In genomic region chr14:50321009-50321660, GRCh38 we compare ENCODE assay signal across 1 cellular context.
TF ChIP-seq lines count a peak whose summit lies in the region.

No MANE protein-coding gene starts in this region.

TF ChIP-seq in H1, 55 proteins besides CTCF, POLR2A, EP300 and RAD21 (continued from another document):
- TF ChIP-seq CHD7 (IDR thresholded peaks at IDR 0.05; ENCODE audit: insufficient replicate concordance, low read length) (no peak), MAX (IDR thresholded peaks at IDR 0.05) (no peak), SIN3A (conservative IDR thresholded peaks at IDR 0.05 in 1 of 2, IDR thresholded peaks at IDR 0.05 in 1 of 2; ENCODE audit: low read depth in 1 of 2, low read length in 2 of 2) (no peak), ZNF274 (IDR thresholded peaks at IDR 0.05; ENCODE audit: borderline replicate concordance, extremely low read depth, low read length) (no peak), TAF7 (optimal IDR thresholded peaks at IDR 0.05; ENCODE audit: borderline replicate concordance, low read depth, low read length) (no peak), POLR2AphosphoS5 (IDR thresholded peaks at IDR 0.05; ENCODE audit: low read depth, low read length) (no peak), RBBP5 (IDR thresholded peaks at IDR 0.05; ENCODE audit: borderline replicate concordance, low read depth, low read length) (no peak), MAFK (IDR thresholded peaks at IDR 0.05; ENCODE audit: low read depth, low read length) (no peak), JUND (IDR thresholded peaks at IDR 0.05; ENCODE audit: low read length) (no peak), HDAC6 (IDR thresholded peaks at IDR 0.05; ENCODE audit: low read depth, low read length) (no peak), SIX5 (IDR thresholded peaks at IDR 0.05; ENCODE audit: low read depth, low read length) (no peak)
